In genomic region chr7:108249458-108249857, GRCh38 we compare ENCODE assay signal across 26 cellular contexts.
"Had no signal": no experiment of that assay in that cellular context is flagged by ENCODE, and none has a peak within 500 bp of the region (broad histone marks: within the 10 kb centered on the region; RNA-seq: fewer than 3 reads in every experiment).

No MANE protein-coding gene starts in this region.

- DNase-seq: activated CD4-positive, alpha-beta memory T cell treated with anti-CD3 and anti-CD28 coated beads for 36 hours; activated CD4-positive, alpha-beta T cell treated with anti-CD3 and anti-CD28 coated beads, Interleukin-2, amount 10 ng/mL, durations not matched to agents 24 days and 14 days; activated CD4-positive, CD25-positive, alpha-beta regulatory T cell treated with anti-CD3 and anti-CD28 coated beads, Interleukin-2, amount 50 U/mL, for 72 hours; activated CD8-positive, alpha-beta memory T cell treated with anti-CD3 and anti-CD28 coated beads, Interleukin-2, amount 50 U/mL, for 4 hours; activated effector memory CD4-positive, alpha-beta T cell treated with anti-CD3 and anti-CD28 coated beads, Interleukin-2, amount 50 U/mL, for 16 hours; activated naive CD4-positive, alpha-beta T cell treated with anti-CD3 and anti-CD28 coated beads for 36 hours; activated naive CD8-positive, alpha-beta T cell treated with anti-CD3 and anti-CD28 coated beads for 36 hours; activated T-cell treated with anti-CD3 and anti-CD28 coated beads, Interleukin-2, amount 50 U/mL, for 1 hour; adrenal gland; aorta; body of pancreas; colonic mucosa; effector CD8-positive, alpha-beta T cell; islet precursor cell; left cardiac atrium; midbrain; naive thymus-derived CD4-positive, alpha-beta T cell; nucleus accumbens; right lobe of liver; stimulated activated CD4-positive, alpha-beta T cell treated with anti-CD3 and anti-CD28 coated beads, Interleukin-2, amount 100 ng/mL, for 48 hours; stimulated activated naive CD4-positive, alpha-beta T cell treated with Interleukin-2 at 50 U/mL for 16 hours; T-helper 17 cell; T1000 had no signal

- H3K9me3 ChIP-seq: adrenal gland, body of pancreas, colonic mucosa, right lobe of liver, tibial nerve had no signal

- ATAC-seq: body of pancreas; left cardiac atrium; naive thymus-derived CD4-positive, alpha-beta T cell; T-helper 17 cell had no signal

- H3K4me1 ChIP-seq: colonic mucosa had no signal

- H3K27ac ChIP-seq: adrenal gland, body of pancreas, colonic mucosa, right lobe of liver, tibial nerve had no signal

- H3K4me3 ChIP-seq: adrenal gland, body of pancreas, colonic mucosa, right lobe of liver, tibial nerve had no signal

- FAIRE-seq: endometrium, frontal cortex had no signal
